In the genomic region with DNA sequence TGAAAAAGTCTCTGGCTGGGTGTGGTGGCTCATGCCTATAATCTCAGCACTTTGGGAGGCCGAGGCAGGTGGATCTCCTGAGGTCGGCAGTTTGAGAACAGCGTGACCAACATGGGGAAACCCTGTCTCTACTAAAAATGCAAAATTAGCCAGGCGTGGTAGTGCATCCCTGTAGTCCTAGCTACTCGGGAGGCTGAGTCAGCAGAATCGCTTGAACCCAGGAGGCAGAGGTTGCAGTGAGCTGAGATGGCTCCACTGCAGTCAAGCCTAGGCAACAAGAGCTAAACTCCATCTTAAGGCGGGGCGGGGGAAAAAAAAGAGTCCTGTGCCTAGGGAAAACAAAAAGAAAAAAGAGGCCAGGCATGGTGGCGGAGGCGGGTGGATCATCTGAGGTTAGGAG, we compare ENCODE assay signal across 21 cellular contexts. TPM values are rescaled to one million over a fixed set of nuclear protein-coding genes. Genes with fewer than 3 reads are reported as not detected.
A peak's percentile ranks its signal among the peaks of the same experiment; 100 is the strongest.
DNase-seq lines count a peak whose midpoint lies in the region; ATAC-seq and TF ChIP-seq lines count a peak whose summit lies in the region.
"Had no signal": no experiment of that assay in that cellular context is flagged by ENCODE, and none has a peak within 500 bp of the region (broad histone marks: within the 10 kb centered on the region; RNA-seq: fewer than 3 reads in every experiment).

No MANE protein-coding gene starts in this region.

- CTCF ChIA-PET in activated CD4-positive, alpha-beta T cell treated with anti-CD3 and anti-CD28 coated beads for 36 hours (lab: Charles Lee), result no interaction called here
- CTCF ChIA-PET in MCF 10A (lab: Yijun Ruan, JAX), result no interaction called here

- no peak for TF ChIP-seq CTCF in HFFc6 (IDR thresholded peaks at IDR 0.05)
- no peak for TF ChIP-seq CTCF in nephron progenitor cell (IDR thresholded peaks at IDR 0.05)
- TF ChIP-seq CTCF in tibial artery (IDR thresholded peaks at IDR 0.05), result no peak
- no peak for TF ChIP-seq CTCF in MCF 10A (IDR thresholded peaks at IDR 0.05; ENCODE audit: unreplicated experiment)

- no peak for ATAC-seq in activated CD4-positive, alpha-beta T cell treated with anti-CD3 and anti-CD28 coated beads for 36 hours

- BruUV-seq in MCF 10A (replicated peaks; lab: Mats Ljungman, UMichigan), result no TSS peak

- H3K9me3 Mint-ChIP-seq in activated CD4-positive, alpha-beta T cell treated with anti-CD3 and anti-CD28 coated beads for 36 hours (ENCODE audit: low read depth), result peaks cover 16% of the 10 kb centered on the region
- H3K9me3 Mint-ChIP-seq in HFFc6 (peaks cover 56% of the 10 kb centered on the region), nephron progenitor cell (peaks cover 75% of the 10 kb centered on the region), MCF 10A (ENCODE audit: unreplicated experiment) (peaks cover 19% of the 10 kb centered on the region)

- H3K27me3 ChIP-seq in adipocyte (replicated peaks; ENCODE audit: control insufficient read depth, insufficient read depth, low read length) (no peaks in the 10 kb centered on the region), tibial artery (no peaks in the 10 kb centered on the region)
- H3K27me3 ChIP-seq: ovary, Peyer's patch, tibial nerve had no signal

- H3K4me1 ChIP-seq in adipocyte (ENCODE audit: control insufficient read depth, insufficient read depth, low read length) (peaks cover 12% of the 10 kb centered on the region), tibial artery (peaks cover 0 to 12% (median 3%) of the 10 kb centered on the region in 4 donors)

- no peak overlapping the region for H3K27ac ChIP-seq in tibial artery
- H3K27ac ChIP-seq: ovary, Peyer's patch, SK-N-MC, tibial nerve had no signal

- peak overlapping the region; percentile 99 for H3K4me3 Mint-ChIP-seq in activated CD4-positive, alpha-beta T cell treated with anti-CD3 and anti-CD28 coated beads for 36 hours
- peak overlapping the region; percentile 26 for H3K4me3 Mint-ChIP-seq in HFFc6
- peak overlapping the region; percentile 81 for H3K4me3 Mint-ChIP-seq in nephron progenitor cell
- no peak overlapping the region for H3K4me3 Mint-ChIP-seq in MCF 10A (ENCODE audit: unreplicated experiment)

- H3K9me3 ChIP-seq in adipocyte (ENCODE audit: control insufficient read depth, low read length), result peaks cover 18% of the 10 kb centered on the region
- peaks cover 0 to 3% (median 0%) of the 10 kb centered on the region in 3 donors for H3K9me3 ChIP-seq in tibial artery
- H3K9me3 ChIP-seq: ovary had no signal

- intact Hi-C loops in activated CD4-positive, alpha-beta T cell treated with anti-CD3 and anti-CD28 coated beads for 36 hours (cut with DNase I, micrococcal nuclease), result loop anchor here (10.0 kb wide), 2 partner anchors 329 to 1421 kb away; a partner anchor contains a TSS
- intact Hi-C loops in tibial artery (cut with DNase I; ENCODE audit: low total_unique reads), result loop anchor here (10.0 kb wide), 1 partner anchor 69 kb away; a partner anchor contains a TSS
- intact Hi-C loops in MCF 10A (cut with micrococcal nuclease), result no loop called here

- no peak overlapping the region for H3K27ac Mint-ChIP-seq in activated CD4-positive, alpha-beta T cell treated with anti-CD3 and anti-CD28 coated beads for 36 hours
- H3K27ac Mint-ChIP-seq in HFFc6, result no peak overlapping the region
- no peak overlapping the region for H3K27ac Mint-ChIP-seq in nephron progenitor cell
- H3K27ac Mint-ChIP-seq in MCF 10A (ENCODE audit: low read depth, unreplicated experiment), result no peak overlapping the region

- peaks cover 62% of the 10 kb centered on the region for H3K36me3 Mint-ChIP-seq in activated CD4-positive, alpha-beta T cell treated with anti-CD3 and anti-CD28 coated beads for 36 hours (ENCODE audit: low read depth)
- H3K36me3 Mint-ChIP-seq in HFFc6 (ENCODE audit: low read depth), result peaks cover 44% of the 10 kb centered on the region
- peaks cover 82% of the 10 kb centered on the region for H3K36me3 Mint-ChIP-seq in nephron progenitor cell (ENCODE audit: low read depth)
- H3K36me3 Mint-ChIP-seq in MCF 10A (ENCODE audit: insufficient read depth, unreplicated experiment), result no peaks in the 10 kb centered on the region

- H3K4me3 ChIP-seq in adipocyte (ENCODE audit: low read length) (peak overlapping the region; percentile 12), tibial artery (no peak overlapping the region)
- H3K4me3 ChIP-seq: ovary, Peyer's patch, SK-N-MC, tibial nerve had no signal

- peaks cover 43% of the 10 kb centered on the region for H3K4me1 Mint-ChIP-seq in activated CD4-positive, alpha-beta T cell treated with anti-CD3 and anti-CD28 coated beads for 36 hours
- H3K4me1 Mint-ChIP-seq in HFFc6 (ENCODE audit: low read depth) (peaks cover 4% of the 10 kb centered on the region; the same call in 1 of the 2 replicates), nephron progenitor cell (peaks cover 23% of the 10 kb centered on the region), MCF 10A (ENCODE audit: insufficient read depth, unreplicated experiment) (no peaks in the 10 kb centered on the region)

- H3K36me3 ChIP-seq in adipocyte (ENCODE audit: control insufficient read depth, insufficient read depth, low read length, severe bottlenecking) (peaks cover 3% of the 10 kb centered on the region), tibial artery (peaks cover 0 to 4% (median 0%) of the 10 kb centered on the region in 3 donors)
- H3K36me3 ChIP-seq: ovary, Peyer's patch had no signal

- no peak for DNase-seq in activated CD4-positive, alpha-beta T cell treated with anti-CD3 and anti-CD28 coated beads for 36 hours
- DNase-seq in activated CD4-positive, alpha-beta T cell treated with anti-CD3 and anti-CD28 coated beads, Interleukin-2, amount 50 U/mL, for 48 hours, result no peak
- DNase-seq in HFFc6, result no peak
- no peak for DNase-seq in adipocyte (ENCODE audit: low read depth)
- DNase-seq in nephron progenitor cell, result no peak
- DNase-seq in tibial artery, result no peak
- DNase-seq in LoVo (ENCODE audit: low spot score), result no peak
- no peak for DNase-seq in MCF 10A (ENCODE audit: unreplicated experiment)
- DNase-seq: anterior cingulate cortex; EL; hypothalamus; Kasumi-1; midbrain; NCI-H1417; NCI-H774; ovary; Peyer's patch; stimulated activated CD4-positive, alpha-beta T cell treated with anti-CD3 and anti-CD28 coated beads, Interleukin-4, amount 100 ng/mL, for 24 hours; stimulated activated CD8-positive, alpha-beta memory T cell treated with anti-CD3 and anti-CD28 coated beads, Interleukin-4, amount 100 ng/mL, for 48 hours had no signal

- POLR2A ChIA-PET in activated CD4-positive, alpha-beta T cell treated with anti-CD3 and anti-CD28 coated beads for 36 hours (lab: Charles Lee), result interaction anchor here (1.9 kb wide), 1 partner anchor 18 kb away, joined by 6 read pairs; no protein-coding TSS in a partner anchor
- POLR2A ChIA-PET in MCF 10A (lab: Yijun Ruan, JAX), result no interaction called here

- no peaks in the 10 kb centered on the region for H3K27me3 Mint-ChIP-seq in activated CD4-positive, alpha-beta T cell treated with anti-CD3 and anti-CD28 coated beads for 36 hours
- peaks cover 4% of the 10 kb centered on the region; the same call in 1 of the 2 replicates for H3K27me3 Mint-ChIP-seq in HFFc6 (ENCODE audit: insufficient read depth)
- peaks cover 9% of the 10 kb centered on the region for H3K27me3 Mint-ChIP-seq in nephron progenitor cell (ENCODE audit: low read depth, poor library complexity)
- H3K27me3 Mint-ChIP-seq in MCF 10A (ENCODE audit: insufficient read depth, unreplicated experiment), result no peaks in the 10 kb centered on the region

- no peak overlapping the region for H3K9ac ChIP-seq in adipocyte (ENCODE audit: low read length)

RNA-seq across cellular contexts. Expression of a gene that starts 2.2 kb away (rescaled TPM):
- 10 to 100 TPM; 31.7 to 38.6 TPM for total RNA-seq in activated CD4-positive, alpha-beta T cell treated with anti-CD3 and anti-CD28 coated beads for 36 hours
- 1 to 10 TPM; 3.5 to 4.4 (median 3.9) TPM for total RNA-seq in HFFc6 (2021; fragmentation: NEBNext Ultra II Directional; extraction: Animal tissue kit (Norgen Biotek cat#: 25700))
- total RNA-seq in MCF 10A (2022), result 0.09 and 0.32 TPM in 2 replicates

Comparison
In these comparisons a context has a peak if more than half of its experiments do, and no peak if none do; other contexts are left out.
1. RNA of a gene that starts 2.2 kb away (total RNA-seq): 31.7 to 38.6 TPM in activated CD4-positive, alpha-beta T cell treated with anti-CD3 and anti-CD28 coated beads for 36 hours; 3.5 to 4.4 TPM in HFFc6 and 0.09 to 0.32 TPM in MCF 10A; every median in the first group is over 4 times any median in the second.